ENCODE assay signal across 10 cellular contexts in the genomic region with DNA sequence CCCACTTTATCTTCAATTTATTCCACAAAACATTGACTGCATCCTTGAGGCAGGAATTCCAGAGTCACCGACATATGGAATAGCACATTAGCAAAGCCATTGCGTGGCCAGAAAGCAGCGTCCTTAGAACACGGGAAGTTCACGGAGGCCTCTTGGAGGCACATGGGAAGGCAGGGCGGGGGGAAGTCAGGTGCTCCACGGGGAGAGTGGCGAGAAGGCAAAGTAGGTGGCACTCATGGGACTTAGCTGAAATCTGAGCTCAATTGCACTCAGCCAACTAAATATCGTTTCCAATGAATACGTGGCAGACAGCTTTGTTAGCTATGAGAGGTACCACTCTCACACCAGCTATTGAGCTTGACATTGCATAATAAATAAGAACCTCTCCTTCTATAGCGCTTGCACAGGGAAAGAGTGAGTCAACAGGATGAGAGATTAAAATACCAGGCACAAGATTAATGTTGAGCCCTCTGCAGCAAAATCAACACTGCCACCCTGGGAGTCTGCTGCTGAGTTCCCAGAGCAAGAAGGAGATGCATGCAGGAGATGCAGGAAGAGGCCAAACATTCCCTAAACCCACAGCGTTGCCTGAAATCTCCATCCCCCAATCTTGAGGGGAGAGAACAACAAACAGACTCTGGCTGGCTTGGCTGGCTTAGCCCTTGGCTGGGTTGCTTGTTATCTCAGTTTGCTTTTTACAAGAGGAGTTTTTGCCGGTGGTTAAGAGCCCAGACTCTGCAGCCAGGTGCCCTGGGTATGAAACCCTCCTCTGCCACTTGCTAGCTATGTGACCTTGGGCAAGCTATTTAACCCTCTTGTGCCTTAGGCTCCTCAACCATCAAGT. TPM values are rescaled to one million over a fixed set of nuclear protein-coding genes. Genes with fewer than 3 reads are reported as not detected.
DNase-seq lines count a peak whose midpoint lies in the region; ATAC-seq and TF ChIP-seq lines count a peak whose summit lies in the region.
"Had no signal": no experiment of that assay in that cellular context is flagged by ENCODE, and none has a peak within 500 bp of the region (broad histone marks: within the 10 kb centered on the region; RNA-seq: fewer than 3 reads in every experiment).

No MANE protein-coding gene starts in this region.

- peaks cover 55% of the 10 kb centered on the region for H3K4me1 ChIP-seq in skeletal muscle satellite cell (ENCODE audit: control insufficient read depth, insufficient read depth, low read length)
- H3K4me1 ChIP-seq: HAP-1 had no signal

- no peaks in the 10 kb centered on the region for H3K27me3 ChIP-seq in skeletal muscle satellite cell (ENCODE audit: control insufficient read depth, insufficient read depth, low read length)

- DNase-seq in NCI-H1105 treated with DMSO at 0.1 percent for 48 hours (lab: John Stamatoyannopoulos, UW) (peak; percentile 31), NCI-H1105 (lab: John Stamatoyannopoulos, UW) (no peak), NCI-H82 treated with DMSO at 0.1 percent for 48 hours (lab: John Stamatoyannopoulos, UW; ENCODE audit: unreplicated experiment) (peak; percentile 4), fibroblast of mammary gland (ENCODE audit: low read depth) (peak; percentile 98), ureter (ENCODE audit: low spot score) (no peak), ecto neural progenitor cell (ENCODE audit: low spot score) (no peak)

- H3K9me3 ChIP-seq in skeletal muscle satellite cell (replicated peaks; ENCODE audit: low read length) = no peaks in the 10 kb centered on the region
- H3K9me3 ChIP-seq: HAP-1 had no signal

- no peak for ATAC-seq in HG03521 (IDR thresholded peaks at IDR 0.05; ENCODE audit: unreplicated experiment)

- no peak for TF ChIP-seq CTCF in fibroblast of mammary gland (conservative IDR thresholded peaks at IDR 0.05; ENCODE audit: control insufficient read depth, insufficient read depth, low read depth, low read length)

- no peaks in the 10 kb centered on the region for H3K36me3 ChIP-seq in skeletal muscle satellite cell (ENCODE audit: insufficient read depth, low read length)
- H3K36me3 ChIP-seq: HAP-1 had no signal

- H3K4me2 ChIP-seq in skeletal muscle satellite cell (ENCODE audit: low read length) = peak overlapping the region; percentile 57

- peak overlapping the region; percentile 57 for H3K9ac ChIP-seq in skeletal muscle satellite cell (ENCODE audit: low read depth, low read length)

- no peak overlapping the region for H3K4me3 ChIP-seq in fibroblast of mammary gland (ENCODE audit: control insufficient read depth, low read depth, low read length)
- H3K4me3 ChIP-seq in skeletal muscle satellite cell (ENCODE audit: low read length) = no peak overlapping the region
- H3K4me3 ChIP-seq: HAP-1 had no signal

RNA-seq across cellular contexts. Expression of a gene that starts 28.8 kb away (rescaled TPM):
- 0.25 and 0.66 TPM in 2 replicates for total RNA-seq in skeletal muscle satellite cell (2012; rRNA removed)
- total RNA-seq in ureter = not detected
- total RNA-seq: T-helper 2 cell treated with Interferon-gamma antibody and Interleukin-4, amounts not matched to agents 100 ng/mL and 5 ng/mL, for 36 hours had no signal

Comparison
In these comparisons a context has a peak if more than half of its experiments do, and no peak if none do; other contexts are left out.
1. DNase-seq: peak in NCI-H1105 treated with DMSO at 0.1 percent for 48 hours (single experiment), NCI-H82 treated with DMSO at 0.1 percent for 48 hours (single experiment) and fibroblast of mammary gland (single experiment); none in NCI-H1105 (single experiment), ureter (single experiment) and ecto neural progenitor cell (single experiment).